In genomic region chr3:43956945-43957344, GRCh38 we compare ENCODE assay signal across 2 cellular contexts.
TF ChIP-seq lines count a peak whose summit lies in the region.

No MANE protein-coding gene starts in this region.

TF ChIP-seq in H1, 55 proteins besides CTCF, POLR2A, EP300 and RAD21 (continued from another document):
- TF ChIP-seq TEAD4 (IDR thresholded peaks at IDR 0.05; ENCODE audit: low read depth, low read length) (no peak), CBX5 (IDR thresholded peaks at IDR 0.05; ENCODE audit: low read depth, low read length) (no peak), TCF12 (IDR thresholded peaks at IDR 0.05; ENCODE audit: low read depth, low read length) (no peak), TAF7 (optimal IDR thresholded peaks at IDR 0.05; ENCODE audit: borderline replicate concordance, low read depth, low read length) (no peak), FOSL1 (IDR thresholded peaks at IDR 0.05; ENCODE audit: insufficient read depth, low read depth, low read length) (no peak), SIX5 (IDR thresholded peaks at IDR 0.05; ENCODE audit: low read depth, low read length) (no peak), TAF1 (IDR thresholded peaks at IDR 0.05; ENCODE audit: low read depth, low read length) (no peak), ZNF274 (IDR thresholded peaks at IDR 0.05; ENCODE audit: borderline replicate concordance, extremely low read depth, low read length) (no peak), SP4 (IDR thresholded peaks at IDR 0.05; ENCODE audit: low read length) (no peak), KDM4A (IDR thresholded peaks at IDR 0.05; ENCODE audit: low read depth, low read length, severe bottlenecking) (no peak), ASH2L (IDR thresholded peaks at IDR 0.05; ENCODE audit: low read length) (no peak), GABPA (IDR thresholded peaks at IDR 0.05; ENCODE audit: borderline replicate concordance, insufficient read depth, low read length) (no peak), SRF (IDR thresholded peaks at IDR 0.05; ENCODE audit: low read depth, low read length) (no peak), BACH1 (IDR thresholded peaks at IDR 0.05; ENCODE audit: low read length) (no peak), SP2 (IDR thresholded peaks at IDR 0.05; ENCODE audit: low read length) (no peak)
TF ChIP-seq in H1: peak in this region for 0.

TF ChIP-seq in WTC11, 78 proteins besides CTCF, POLR2A, EP300 and RAD21:
- no peak for TF ChIP-seq FOXP4 (CRISPR knock-in tag; IDR thresholded peaks at IDR 0.05)
- no peak for TF ChIP-seq ZNF281 (CRISPR knock-in tag; IDR thresholded peaks at IDR 0.05)
- no peak for TF ChIP-seq TEAD4 (CRISPR knock-in tag; IDR thresholded peaks at IDR 0.05)
- TF ChIP-seq SOX15 (CRISPR knock-in tag; IDR thresholded peaks at IDR 0.05), result no peak
- no peak for TF ChIP-seq PREB (CRISPR knock-in tag; IDR thresholded peaks at IDR 0.05; ENCODE audit: borderline replicate concordance)
- no peak for TF ChIP-seq PRDM15 (CRISPR knock-in tag; IDR thresholded peaks at IDR 0.05)
- no peak for TF ChIP-seq NFE2L1 (CRISPR knock-in tag; IDR thresholded peaks at IDR 0.05)
- no peak for TF ChIP-seq ZNF263 (CRISPR knock-in tag; IDR thresholded peaks at IDR 0.05; ENCODE audit: low read depth)
- TF ChIP-seq USF1 (CRISPR knock-in tag; IDR thresholded peaks at IDR 0.05), result no peak
- TF ChIP-seq NFATC4 (CRISPR knock-in tag; IDR thresholded peaks at IDR 0.05), result no peak
- no peak for TF ChIP-seq SMAD3 (CRISPR knock-in tag; IDR thresholded peaks at IDR 0.05; ENCODE audit: borderline replicate concordance)
- TF ChIP-seq ZNF219 (CRISPR knock-in tag; IDR thresholded peaks at IDR 0.05; ENCODE audit: borderline replicate concordance), result no peak
